ENCODE assay signal across 22 cellular contexts in genomic region chr18:28657836-28658410, GRCh38.
A peak's percentile ranks its signal among the peaks of the same experiment; 100 is the strongest.
DNase-seq lines count a peak whose midpoint lies in the region; ATAC-seq and TF ChIP-seq lines count a peak whose summit lies in the region.
"Had no signal": no experiment of that assay in that cellular context is flagged by ENCODE, and none has a peak within 500 bp of the region (broad histone marks: within the 10 kb centered on the region; RNA-seq: fewer than 3 reads in every experiment).

No MANE protein-coding gene starts in this region.

- BruUV-seq in mammary epithelial cell (replicated peaks; lab: Mats Ljungman, UMichigan) = no TSS peak

- no peak overlapping the region for H4K8ac ChIP-seq in mesenchymal stem cell (ENCODE audit: low read length)

- H3K79me2 ChIP-seq in mammary epithelial cell (ENCODE audit: insufficient read depth, low read length) = no peaks in the 10 kb centered on the region

- POLR2A ChIA-PET in WTC11 (lab: Charles Lee) = no interaction called here

- H3K4me1 ChIP-seq in mammary epithelial cell (ENCODE audit: insufficient read depth, low read length) = no peaks in the 10 kb centered on the region
- H3K4me1 ChIP-seq in mesenchymal stem cell (ENCODE audit: control insufficient read depth, insufficient read depth, low read depth, low read length) = no peaks in the 10 kb centered on the region
- H3K4me1 ChIP-seq: ascending aorta, colonic mucosa, stomach had no signal

- dilution Hi-C loops in mammary epithelial cell (cut with HindIII; ENCODE audit: low sequenced_read_pairs) = no loop called here

- CTCF ChIA-PET in mammary epithelial cell (lab: Charles Lee; ENCODE audit: low non-redundant PET) = no interaction called here
- CTCF ChIA-PET in WTC11 (lab: Charles Lee) = interaction anchor here (1.1 kb wide), 1 partner anchor 23 kb away, joined by 4 read pairs; no protein-coding TSS in a partner anchor

- H3K4me1 Mint-ChIP-seq in WTC11 = no peaks in the 10 kb centered on the region

- H3K36me3 ChIP-seq in mammary epithelial cell (ENCODE audit: insufficient read depth, low read length) = no peaks in the 10 kb centered on the region
- H3K36me3 ChIP-seq in mesenchymal stem cell (ENCODE audit: control insufficient read depth in 1 of 2, insufficient read depth in 2 of 2, low read depth in 1 of 2, low read length in 2 of 2) = no peaks in the 10 kb centered on the region
- H3K36me3 ChIP-seq: ascending aorta, colonic mucosa, stomach had no signal

- no peaks in the 10 kb centered on the region for H3K27me3 Mint-ChIP-seq in WTC11 (ENCODE audit: low read depth)

- H3K4me2 ChIP-seq in mammary epithelial cell (ENCODE audit: insufficient read depth, low read depth, low read length) (no peak overlapping the region), mesenchymal stem cell (ENCODE audit: low read length, poor library complexity, severe bottlenecking) (no peak overlapping the region)

- no peaks in the 10 kb centered on the region for H3K27me3 ChIP-seq in mammary epithelial cell (ENCODE audit: insufficient read depth, low read length)
- H3K27me3 ChIP-seq in mesenchymal stem cell (ENCODE audit: control insufficient read depth in 1 of 2, insufficient read depth in 1 of 2, low read length in 2 of 2) = no peaks in the 10 kb centered on the region
- H3K27me3 ChIP-seq: ascending aorta, colonic mucosa, stomach had no signal

- no peak overlapping the region for H2AFZ ChIP-seq in mammary epithelial cell (ENCODE audit: low read depth, low read length)
- no peak overlapping the region for H2AFZ ChIP-seq in mesenchymal stem cell (ENCODE audit: low read depth, low read length)

- no peaks in the 10 kb centered on the region for H3K9me3 ChIP-seq in mammary epithelial cell (replicated peaks; ENCODE audit: insufficient read depth, low read length)
- H3K9me3 ChIP-seq in mesenchymal stem cell (ENCODE audit: control insufficient read depth, low read length) = no peaks in the 10 kb centered on the region
- H3K9me3 ChIP-seq: ascending aorta, colonic mucosa, stomach had no signal

- no peak overlapping the region for H2BK120ac ChIP-seq in mesenchymal stem cell (ENCODE audit: low read depth, low read length)

- no peak overlapping the region for H2AK5ac ChIP-seq in mesenchymal stem cell (ENCODE audit: low read length, severe bottlenecking)

- no peak overlapping the region for H3K9ac ChIP-seq in mammary epithelial cell (ENCODE audit: insufficient read depth, low read length)
- H3K9ac ChIP-seq in mesenchymal stem cell (ENCODE audit: low read length) = no peak overlapping the region

- H4K20me1 ChIP-seq in mammary epithelial cell (ENCODE audit: insufficient read depth, low read length) = no peaks in the 10 kb centered on the region

- no peaks in the 10 kb centered on the region for H3K9me3 Mint-ChIP-seq in WTC11

- 32% methylated on average over 2 of the region's 2 CpGs for WGBS in mammary epithelial cell (ENCODE audit: low coverage, missing lambda C conversion rate)
- 33% methylated on average over 1 of the region's 2 CpGs for WGBS in mesenchymal stem cell

- H3K18ac ChIP-seq in mesenchymal stem cell (ENCODE audit: low read depth in 1 of 2, low read length in 2 of 2) = no peak overlapping the region

- in situ Hi-C loops in mammary epithelial cell (cut with MboI; ENCODE audit: low sequenced_read_pairs in 2 of 2) = no loop called here

- H3K27ac ChIP-seq in mammary epithelial cell (ENCODE audit: insufficient read depth, low read depth, low read length) (no peak overlapping the region), mesenchymal stem cell (ENCODE audit: low read length, poor library complexity, severe bottlenecking) (no peak overlapping the region)
- H3K27ac ChIP-seq: ascending aorta, colonic mucosa, HL-60, stomach had no signal

- no peak overlapping the region for H2BK5ac ChIP-seq in mesenchymal stem cell (ENCODE audit: low read depth, low read length, poor library complexity, severe bottlenecking)

- H2BK15ac ChIP-seq in mesenchymal stem cell (ENCODE audit: low read depth, poor library complexity, severe bottlenecking) = no peak overlapping the region

- H3K4ac ChIP-seq in mesenchymal stem cell (ENCODE audit: low read depth in 1 of 2, low read length in 2 of 2) = no peak overlapping the region

- H4K91ac ChIP-seq in mesenchymal stem cell (ENCODE audit: low read length) = no peak overlapping the region

- intact Hi-C loops in mammary epithelial cell (cut with micrococcal nuclease) = no loop called here

- no peaks in the 10 kb centered on the region for H3K36me3 Mint-ChIP-seq in WTC11
- H3K36me3 Mint-ChIP-seq: CD8-positive, alpha-beta T cell had no signal

- H3K4me3 Mint-ChIP-seq in WTC11 = no peak overlapping the region
- H3K4me3 Mint-ChIP-seq: activated naive CD4-positive, alpha-beta T cell treated with anti-CD3 and anti-CD28 coated beads for 36 hours; CD8-positive, alpha-beta T cell had no signal

- ATAC-seq in WTC11 = no peak
- ATAC-seq: CD8-positive, alpha-beta T cell; left ventricle myocardium superior; sciatic nerve had no signal

- peak; percentile 59 for DNase-seq in ELR (ENCODE audit: low read depth)
- peak; percentile 90 for DNase-seq in NCI-H226
- peak; percentile 93 for DNase-seq in mammary epithelial cell
- DNase-seq in mesenchymal stem cell = peak; percentile 11
- no peak for DNase-seq in NCI-H748 treated with DMSO at 0.1 percent for 48 hours (lab: John Stamatoyannopoulos, UW)
- DNase-seq in activated gamma-delta T cell treated with Interleukin-2 at 50 U/mL for 16 hours = no peak
- no peak for DNase-seq in stimulated activated CD4-positive, alpha-beta T cell treated with anti-CD3 and anti-CD28 coated beads, Interleukin-2, amount 100 ng/mL, for 48 hours
- no peak for DNase-seq in WTC11 (ENCODE audit: low spot score)
- DNase-seq: activated naive CD4-positive, alpha-beta T cell treated with anti-CD3 and anti-CD28 coated beads for 36 hours; CD8-positive, alpha-beta T cell; colonic mucosa; DMS53; KBM-7; left ventricle myocardium superior; NCI-H187 treated with DMSO at 0.1 percent for 48 hours; NCI-H345; Right ventricle myocardium superior; stomach; trophoblast cell had no signal

- no peak overlapping the region for H3K4me3 ChIP-seq in mammary epithelial cell (replicated peaks in 1 of 3; ENCODE audit: insufficient read depth in 1 of 3, low read depth in 2 of 3, low read length in 3 of 3)
- H3K4me3 ChIP-seq in mesenchymal stem cell (ENCODE audit: insufficient read depth in 1 of 2, low read depth in 1 of 2, low read length in 2 of 2) = no peak overlapping the region
- H3K4me3 ChIP-seq: ascending aorta, colonic mucosa, stomach had no signal

- no peak overlapping the region for H3K14ac ChIP-seq in mesenchymal stem cell (ENCODE audit: low read length in 2 of 2)

- H3K79me1 ChIP-seq in mesenchymal stem cell (replicated peaks; ENCODE audit: low read length, poor library complexity, severe bottlenecking) = no peaks in the 10 kb centered on the region

- H2BK12ac ChIP-seq in mesenchymal stem cell (ENCODE audit: low read length in 2 of 2) = no peak overlapping the region

- no peak overlapping the region for H3K27ac Mint-ChIP-seq in WTC11
- H3K27ac Mint-ChIP-seq: activated naive CD4-positive, alpha-beta T cell treated with anti-CD3 and anti-CD28 coated beads for 36 hours; CD8-positive, alpha-beta T cell had no signal

- TF ChIP-seq CTCF in mammary epithelial cell (conservative IDR thresholded peaks at IDR 0.05 in 1 of 2, IDR thresholded peaks at IDR 0.05 in 1 of 2; ENCODE audit: extremely low read depth in 1 of 2, insufficient read depth in 1 of 2, low read depth in 1 of 2, low read length in 2 of 2) (no peak), WTC11 (IDR thresholded peaks at IDR 0.05) (no peak)

- H3K23ac ChIP-seq in mesenchymal stem cell (ENCODE audit: low read length in 2 of 2) = no peak overlapping the region

TF ChIP-seq in WTC11, 78 proteins besides CTCF, POLR2A, EP300 and RAD21:
- no peak for TF ChIP-seq RORB (CRISPR knock-in tag; IDR thresholded peaks at IDR 0.05)
- no peak for TF ChIP-seq MYBL2 (CRISPR knock-in tag; IDR thresholded peaks at IDR 0.05)
- TF ChIP-seq OVOL2 (CRISPR knock-in tag; IDR thresholded peaks at IDR 0.05; ENCODE audit: borderline replicate concordance) = no peak
- no peak for TF ChIP-seq SMAD3 (CRISPR knock-in tag; IDR thresholded peaks at IDR 0.05; ENCODE audit: borderline replicate concordance)
- TF ChIP-seq FOXP1 (CRISPR knock-in tag; IDR thresholded peaks at IDR 0.05; ENCODE audit: borderline replicate concordance) = no peak
- TF ChIP-seq JUN (CRISPR knock-in tag; IDR thresholded peaks at IDR 0.05) = no peak
- no peak for TF ChIP-seq MAX (CRISPR knock-in tag; IDR thresholded peaks at IDR 0.05)
- no peak for TF ChIP-seq AFF4 (CRISPR knock-in tag; IDR thresholded peaks at IDR 0.05; ENCODE audit: borderline replicate concordance)
- TF ChIP-seq ATF1 (CRISPR knock-in tag; IDR thresholded peaks at IDR 0.05) = no peak
- TF ChIP-seq NR3C1 (CRISPR knock-in tag; conservative IDR thresholded peaks at IDR 0.05; ENCODE audit: low read depth) = no peak

Comparison
In these comparisons a context has a peak if more than half of its experiments do, and no peak if none do; other contexts are left out.
1. DNase-seq: peak in ELR (single experiment), NCI-H226 (single experiment), mammary epithelial cell (single experiment) and mesenchymal stem cell (single experiment); none in NCI-H748 treated with DMSO at 0.1 percent for 48 hours (single experiment), activated gamma-delta T cell treated with Interleukin-2 at 50 U/mL for 16 hours (single experiment), stimulated activated CD4-positive, alpha-beta T cell treated with anti-CD3 and anti-CD28 coated beads, Interleukin-2, amount 100 ng/mL, for 48 hours (0 of 2) and WTC11 (single experiment).